Comparison of ENCODE assay signal across 9 cellular contexts in genomic region chr11:20162824-20163777, GRCh38. TPM values are rescaled to one million over a fixed set of nuclear protein-coding genes. Genes with fewer than 3 reads are reported as not detected.
A peak's percentile ranks its signal among the peaks of the same experiment; 100 is the strongest.
DNase-seq lines count a peak whose midpoint lies in the region; ATAC-seq lines count a peak whose summit lies in the region.
"Had no signal": no experiment of that assay in that cellular context is flagged by ENCODE, and none has a peak within 500 bp of the region (broad histone marks: within the 10 kb centered on the region; RNA-seq: fewer than 3 reads in every experiment).

No MANE protein-coding gene starts in this region.

- H3K4me3 Mint-ChIP-seq in T-helper 1 cell treated with Interleukin-12 subunit alpha and Interleukin-12 subunit beta and Interleukin-4 antibody, amounts not matched to agents 30 μg/mL and 1 μg/mL, for 36 hours: no peak overlapping the region

- H3K27me3 ChIP-seq in iPS DF 6.9 (ENCODE audit: control insufficient read depth, insufficient read depth, low read length): peaks cover 92% of the 10 kb centered on the region

- H3K4me1 Mint-ChIP-seq in T-helper 1 cell treated with Interleukin-12 subunit alpha and Interleukin-12 subunit beta and Interleukin-4 antibody, amounts not matched to agents 30 μg/mL and 1 μg/mL, for 36 hours (ENCODE audit: low read depth): peaks cover 6% of the 10 kb centered on the region

- H3K36me3 Mint-ChIP-seq in T-helper 1 cell treated with Interleukin-12 subunit alpha and Interleukin-12 subunit beta and Interleukin-4 antibody, amounts not matched to agents 30 μg/mL and 1 μg/mL, for 36 hours (ENCODE audit: low read depth): peaks cover 12% of the 10 kb centered on the region
- H3K36me3 Mint-ChIP-seq in activated naive CD4-positive, alpha-beta T cell treated with anti-CD3 and anti-CD28 coated beads, Interleukin-2, amount 50 U/mL, for 72 hours: peaks cover 7 to 42% of the 10 kb centered on the region in 2 donors

- peak; percentile 34 to 67 for ATAC-seq in activated naive CD4-positive, alpha-beta T cell treated with anti-CD3 and anti-CD28 coated beads, Interleukin-2, amount 50 U/mL, for 72 hours
- ATAC-seq in stimulated activated naive CD8-positive, alpha-beta T cell treated with anti-CD3 and anti-CD28 coated beads, Interleukin-15, Interleukin-2, amounts not matched to agents 100 U/mL and 50 U/mL, for 24 hours: peak; percentile 68
- ATAC-seq in GM18502 (IDR thresholded peaks at IDR 0.05; ENCODE audit: poor library complexity, unreplicated experiment): no peak
- no peak for ATAC-seq in GM21367 (IDR thresholded peaks at IDR 0.05; ENCODE audit: unreplicated experiment)

- no peaks in the 10 kb centered on the region for H3K36me3 ChIP-seq in iPS DF 6.9 (ENCODE audit: control insufficient read depth, insufficient read depth, low read length)

- H3K9me3 Mint-ChIP-seq in T-helper 1 cell treated with Interleukin-12 subunit alpha and Interleukin-12 subunit beta and Interleukin-4 antibody, amounts not matched to agents 30 μg/mL and 1 μg/mL, for 36 hours: peaks cover 21% of the 10 kb centered on the region
- H3K9me3 Mint-ChIP-seq in activated naive CD4-positive, alpha-beta T cell treated with anti-CD3 and anti-CD28 coated beads, Interleukin-2, amount 50 U/mL, for 72 hours: peaks cover 0 to 14% of the 10 kb centered on the region in 2 donors

- H3K27ac Mint-ChIP-seq in T-helper 1 cell treated with Interleukin-12 subunit alpha and Interleukin-12 subunit beta and Interleukin-4 antibody, amounts not matched to agents 30 μg/mL and 1 μg/mL, for 36 hours: peak overlapping the region; percentile 82
- no peak overlapping the region for H3K27ac Mint-ChIP-seq in activated naive CD4-positive, alpha-beta T cell treated with anti-CD3 and anti-CD28 coated beads, Interleukin-2, amount 50 U/mL, for 72 hours

- no peak for DNase-seq in T-helper 1 cell
- peak in 1 of 2 donors; percentile 29 for DNase-seq in activated naive CD4-positive, alpha-beta T cell treated with anti-CD3 and anti-CD28 coated beads, Interleukin-2, amount 50 U/mL, for 72 hours (ENCODE audit: low spot score in 2 of 2)
- no peak for DNase-seq in iPS DF 6.9 (ENCODE audit: low read depth, low spot score)
- DNase-seq in stimulated activated naive CD8-positive, alpha-beta T cell treated with anti-CD3 and anti-CD28 coated beads, Interleukin-15, Interleukin-2, amounts not matched to agents 100 U/mL and 50 U/mL, for 24 hours: peak; percentile 36
- no peak for DNase-seq in superior temporal gyrus (ENCODE audit: extremely low spot score)
- DNase-seq: stimulated activated CD4-positive, alpha-beta T cell treated with anti-CD3 and anti-CD28 coated beads, Interleukin-2, amount 100 ng/mL, for 48 hours had no signal

- WGBS in iPS DF 6.9 (ENCODE audit: insufficient coverage, insufficient read length): no CpG with 5 or more reads among the region's 61 CpGs

- H3K27me3 Mint-ChIP-seq in T-helper 1 cell treated with Interleukin-12 subunit alpha and Interleukin-12 subunit beta and Interleukin-4 antibody, amounts not matched to agents 30 μg/mL and 1 μg/mL, for 36 hours (ENCODE audit: low read depth): peaks cover 81% of the 10 kb centered on the region

- H3K27ac ChIP-seq in iPS DF 6.9 (ENCODE audit: low read length): no peak overlapping the region

- no peaks in the 10 kb centered on the region for H3K9me3 ChIP-seq in iPS DF 6.9 (ENCODE audit: control insufficient read depth, insufficient read depth, low read length)

- H3K4me3 ChIP-seq in iPS DF 6.9 (ENCODE audit: low read length): peak overlapping the region; percentile 18; the same call in 1 of the 2 replicates

- peaks cover 6% of the 10 kb centered on the region for H3K4me1 ChIP-seq in iPS DF 6.9 (ENCODE audit: control insufficient read depth, insufficient read depth, low read length)

RNA-seq across cellular contexts. Expression of gene DBX1, which starts 2.8 kb away (rescaled TPM):
- total RNA-seq in activated naive CD4-positive, alpha-beta T cell treated with anti-CD3 and anti-CD28 coated beads, Interleukin-2, amount 50 U/mL, for 72 hours: not detected

Comparison
In these comparisons a context has a peak if more than half of its experiments do, and no peak if none do; other contexts are left out.
1. ATAC-seq: peak in activated naive CD4-positive, alpha-beta T cell treated with anti-CD3 and anti-CD28 coated beads, Interleukin-2, amount 50 U/mL, for 72 hours (2 of 2) and stimulated activated naive CD8-positive, alpha-beta T cell treated with anti-CD3 and anti-CD28 coated beads, Interleukin-15, Interleukin-2, amounts not matched to agents 100 U/mL and 50 U/mL, for 24 hours (single experiment); none in GM18502 (single experiment) and GM21367 (single experiment).